In the genomic region with DNA sequence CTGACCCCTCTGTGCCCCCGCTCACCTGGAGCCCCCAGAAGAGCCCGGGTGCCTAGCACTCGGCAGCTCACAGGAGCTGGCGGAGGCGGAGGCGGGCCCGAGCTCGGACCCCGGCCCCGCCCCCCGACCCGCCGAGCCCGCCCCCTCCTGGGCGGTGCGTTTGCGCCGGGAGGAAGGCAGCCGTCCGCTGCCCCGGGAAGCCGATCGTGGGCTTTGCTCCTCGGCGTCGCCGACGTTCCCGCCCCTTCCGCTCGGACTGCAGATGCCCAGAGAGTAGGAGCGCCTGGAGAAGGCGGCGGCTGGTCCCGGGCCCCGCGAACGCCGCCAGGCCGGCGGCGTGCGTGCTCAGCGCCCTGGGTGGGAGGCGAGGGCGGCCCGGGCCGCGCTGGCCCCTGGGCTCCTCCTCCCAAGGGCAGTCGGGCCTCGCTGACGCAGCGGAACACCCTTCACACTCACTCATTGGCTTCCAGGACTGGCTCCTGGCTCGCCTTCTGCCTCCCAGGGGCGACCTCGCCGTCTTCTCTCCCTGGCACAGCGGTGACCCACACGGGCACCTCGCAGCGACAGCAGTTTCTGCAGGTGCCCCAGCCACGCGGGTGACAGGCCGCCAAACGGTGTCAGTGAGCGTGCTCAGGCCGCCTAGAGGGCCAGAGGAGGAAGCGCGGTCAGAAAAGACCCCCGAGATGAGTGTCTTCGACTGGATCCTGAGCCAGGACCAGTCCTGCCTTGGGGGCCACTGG, we compare ENCODE assay signal across 1 cellular context.
TF ChIP-seq lines count a peak whose summit lies in the region.

A gene (minus strand): TSS at position 74 of the 740 bp plus-strand sequence. CDS start 415 bp downstream, outside the sequence.

TF ChIP-seq in HEK293, 187 proteins besides CTCF, POLR2A, EP300 and RAD21 (continued from another document and continues in another):
- TF ChIP-seq, protein P1, sequence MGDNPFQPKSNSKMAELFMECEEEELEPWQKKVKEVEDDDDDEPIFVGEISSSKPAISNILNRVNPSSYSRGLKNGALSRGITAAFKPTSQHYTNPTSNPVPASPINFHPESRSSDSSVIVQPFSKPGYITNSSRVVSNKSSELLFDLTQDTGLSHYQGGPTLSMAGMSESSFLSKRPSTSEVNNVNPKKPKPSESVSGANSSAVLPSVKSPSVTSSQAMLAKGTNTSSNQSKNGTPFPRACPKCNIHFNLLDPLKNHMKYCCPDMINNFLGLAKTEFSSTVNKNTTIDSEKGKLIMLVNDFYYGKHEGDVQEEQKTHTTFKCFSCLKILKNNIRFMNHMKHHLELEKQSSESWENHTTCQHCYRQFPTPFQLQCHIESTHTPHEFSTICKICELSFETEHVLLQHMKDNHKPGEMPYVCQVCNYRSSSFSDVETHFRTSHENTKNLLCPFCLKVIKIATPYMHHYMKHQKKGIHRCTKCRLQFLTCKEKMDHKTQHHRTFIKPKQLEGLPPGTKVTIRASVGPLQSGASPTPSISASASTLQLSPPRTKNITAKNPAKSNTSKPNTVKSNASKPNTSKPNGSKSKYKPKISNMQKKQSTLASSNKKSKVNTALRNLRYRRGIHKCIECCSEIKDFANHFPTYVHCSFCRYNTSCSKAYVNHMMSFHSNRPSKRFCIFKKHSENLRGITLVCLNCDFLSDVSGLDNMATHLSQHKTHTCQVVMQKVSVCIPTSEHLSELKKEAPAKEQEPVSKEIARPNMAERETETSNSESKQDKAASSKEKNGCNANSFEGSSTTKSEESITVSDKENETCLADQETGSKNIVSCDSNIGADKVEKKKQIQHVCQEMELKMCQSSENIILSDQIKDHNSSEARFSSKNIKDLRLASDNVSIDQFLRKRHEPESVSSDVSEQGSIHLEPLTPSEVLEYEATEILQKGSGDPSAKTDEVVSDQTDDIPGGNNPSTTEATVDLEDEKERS (tag by site-specific recombination; IDR thresholded peaks at IDR 0.05) = no peak
- TF ChIP-seq ZNF138 (tag by site-specific recombination; IDR thresholded peaks at IDR 0.05; ENCODE audit: borderline replicate concordance) (no peak), ZNF248 (tag by site-specific recombination; IDR thresholded peaks at IDR 0.05) (no peak), ZNF837 (tag by site-specific recombination; IDR thresholded peaks at IDR 0.05) (no peak), GLI2 (tag by site-specific recombination; IDR thresholded peaks at IDR 0.05; ENCODE audit: borderline replicate concordance, low read depth) (no peak), ZNF791 (tag by site-specific recombination; IDR thresholded peaks at IDR 0.05) (no peak), ZNF747 (tag by site-specific recombination; IDR thresholded peaks at IDR 0.05) (no peak), ZEB2 (tag by site-specific recombination; IDR thresholded peaks at IDR 0.05) (peak; percentile 12; the same call in 1 of the 2 replicates), ZNF19 (tag by site-specific recombination; IDR thresholded peaks at IDR 0.05; ENCODE audit: low read depth) (no peak), ZNF335 (tag by site-specific recombination; conservative IDR thresholded peaks at IDR 0.05) (peak; percentile 81), EGR2 (tag by site-specific recombination; IDR thresholded peaks at IDR 0.05; ENCODE audit: low read depth) (no peak), ZNF555 (tag by site-specific recombination; conservative IDR thresholded peaks at IDR 0.05) (no peak), ZNF571 (tag by site-specific recombination; IDR thresholded peaks at IDR 0.05) (no peak), SP3 (tag by site-specific recombination; IDR thresholded peaks at IDR 0.05) (peak; percentile 41; the same call in 1 of the 2 replicates), ZSCAN30 (tag by site-specific recombination; IDR thresholded peaks at IDR 0.05) (0 out of 2 replicates have a peak, but pooled peaks have one; percentile 23), KLF9 (tag by site-specific recombination; IDR thresholded peaks at IDR 0.05; ENCODE audit: low read depth) (peak; percentile 66), ZNF610 (tag by site-specific recombination; IDR thresholded peaks at IDR 0.05; ENCODE audit: borderline replicate concordance) (no peak), ZNF629 (tag by site-specific recombination; IDR thresholded peaks at IDR 0.05) (no peak), ZNF561 (tag by site-specific recombination; IDR thresholded peaks at IDR 0.05; ENCODE audit: borderline replicate concordance) (peak; percentile 75), ZNF274 (IDR thresholded peaks at IDR 0.05; ENCODE audit: low read length) (no peak), ZNF274 (tag by site-specific recombination; IDR thresholded peaks at IDR 0.05; ENCODE audit: borderline replicate concordance) (no peak), ZNF768 (tag by site-specific recombination; IDR thresholded peaks at IDR 0.05) (no peak), ZSCAN16 (tag by site-specific recombination; IDR thresholded peaks at IDR 0.05) (no peak), ZFP3 (tag by site-specific recombination; IDR thresholded peaks at IDR 0.05; ENCODE audit: low read depth) (no peak), ZNF660 (tag by site-specific recombination; IDR thresholded peaks at IDR 0.05) (peak; percentile 57; the same call in 1 of the 2 replicates), ZNF24 (tag by site-specific recombination; IDR thresholded peaks at IDR 0.05) (no peak), ZBTB17 (tag by site-specific recombination; IDR thresholded peaks at IDR 0.05) (peak; percentile 32; the same call in 1 of the 2 replicates), ZNF585B (tag by site-specific recombination; IDR thresholded peaks at IDR 0.05) (no peak), YY1 (tag by site-specific recombination; IDR thresholded peaks at IDR 0.05) (no peak), ZBTB7A (tag by site-specific recombination; IDR thresholded peaks at IDR 0.05; ENCODE audit: low read depth) (no peak), KLF10 (tag by site-specific recombination; IDR thresholded peaks at IDR 0.05) (peak; percentile 56; the same call in 1 of the 2 replicates), OSR2 (tag by site-specific recombination; IDR thresholded peaks at IDR 0.05) (no peak), ZNF174 (tag by site-specific recombination; IDR thresholded peaks at IDR 0.05) (no peak), RBAK (tag by site-specific recombination; IDR thresholded peaks at IDR 0.05) (no peak), ZNF169 (tag by site-specific recombination; IDR thresholded peaks at IDR 0.05) (no peak), ZFHX2 (tag by site-specific recombination; conservative IDR thresholded peaks at IDR 0.05) (0 out of 2 replicates have a peak, but pooled peaks have one; percentile 40), GLIS1 (tag by site-specific recombination; IDR thresholded peaks at IDR 0.05) (peak; percentile 83), HOXD13 (CRISPR knock-in tag; IDR thresholded peaks at IDR 0.05; ENCODE audit: borderline replicate concordance) (no peak), ZNF37A (tag by site-specific recombination; IDR thresholded peaks at IDR 0.05) (no peak), ZNF239 (tag by site-specific recombination; IDR thresholded peaks at IDR 0.05) (no peak), ZNF792 (tag by site-specific recombination; IDR thresholded peaks at IDR 0.05) (no peak), ZIC2 (tag by site-specific recombination; IDR thresholded peaks at IDR 0.05) (peak; percentile 86), ZNF664 (tag by site-specific recombination; IDR thresholded peaks at IDR 0.05) (no peak)
- TF ChIP-seq, protein P2, sequence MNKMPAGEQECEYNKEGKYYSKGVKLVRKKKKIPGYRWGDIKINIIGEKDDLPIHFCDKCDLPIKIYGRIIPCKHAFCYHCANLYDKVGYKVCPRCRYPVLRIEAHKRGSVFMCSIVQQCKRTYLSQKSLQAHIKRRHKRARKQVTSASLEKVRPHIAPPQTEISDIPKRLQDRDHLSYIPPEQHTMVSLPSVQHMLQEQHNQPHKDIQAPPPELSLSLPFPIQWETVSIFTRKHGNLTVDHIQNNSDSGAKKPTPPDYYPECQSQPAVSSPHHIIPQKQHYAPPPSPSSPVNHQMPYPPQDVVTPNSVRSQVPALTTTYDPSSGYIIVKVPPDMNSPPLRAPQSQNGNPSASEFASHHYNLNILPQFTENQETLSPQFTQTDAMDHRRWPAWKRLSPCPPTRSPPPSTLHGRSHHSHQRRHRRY (tag by site-specific recombination; IDR thresholded peaks at IDR 0.05) = no peak
- TF ChIP-seq, protein P3, sequence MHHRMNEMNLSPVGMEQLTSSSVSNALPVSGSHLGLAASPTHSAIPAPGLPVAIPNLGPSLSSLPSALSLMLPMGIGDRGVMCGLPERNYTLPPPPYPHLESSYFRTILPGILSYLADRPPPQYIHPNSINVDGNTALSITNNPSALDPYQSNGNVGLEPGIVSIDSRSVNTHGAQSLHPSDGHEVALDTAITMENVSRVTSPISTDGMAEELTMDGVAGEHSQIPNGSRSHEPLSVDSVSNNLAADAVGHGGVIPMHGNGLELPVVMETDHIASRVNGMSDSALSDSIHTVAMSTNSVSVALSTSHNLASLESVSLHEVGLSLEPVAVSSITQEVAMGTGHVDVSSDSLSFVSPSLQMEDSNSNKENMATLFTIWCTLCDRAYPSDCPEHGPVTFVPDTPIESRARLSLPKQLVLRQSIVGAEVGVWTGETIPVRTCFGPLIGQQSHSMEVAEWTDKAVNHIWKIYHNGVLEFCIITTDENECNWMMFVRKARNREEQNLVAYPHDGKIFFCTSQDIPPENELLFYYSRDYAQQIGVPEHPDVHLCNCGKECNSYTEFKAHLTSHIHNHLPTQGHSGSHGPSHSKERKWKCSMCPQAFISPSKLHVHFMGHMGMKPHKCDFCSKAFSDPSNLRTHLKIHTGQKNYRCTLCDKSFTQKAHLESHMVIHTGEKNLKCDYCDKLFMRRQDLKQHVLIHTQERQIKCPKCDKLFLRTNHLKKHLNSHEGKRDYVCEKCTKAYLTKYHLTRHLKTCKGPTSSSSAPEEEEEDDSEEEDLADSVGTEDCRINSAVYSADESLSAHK (tag by site-specific recombination; IDR thresholded peaks at IDR 0.05) = peak; percentile 72
- TF ChIP-seq, protein P4, sequence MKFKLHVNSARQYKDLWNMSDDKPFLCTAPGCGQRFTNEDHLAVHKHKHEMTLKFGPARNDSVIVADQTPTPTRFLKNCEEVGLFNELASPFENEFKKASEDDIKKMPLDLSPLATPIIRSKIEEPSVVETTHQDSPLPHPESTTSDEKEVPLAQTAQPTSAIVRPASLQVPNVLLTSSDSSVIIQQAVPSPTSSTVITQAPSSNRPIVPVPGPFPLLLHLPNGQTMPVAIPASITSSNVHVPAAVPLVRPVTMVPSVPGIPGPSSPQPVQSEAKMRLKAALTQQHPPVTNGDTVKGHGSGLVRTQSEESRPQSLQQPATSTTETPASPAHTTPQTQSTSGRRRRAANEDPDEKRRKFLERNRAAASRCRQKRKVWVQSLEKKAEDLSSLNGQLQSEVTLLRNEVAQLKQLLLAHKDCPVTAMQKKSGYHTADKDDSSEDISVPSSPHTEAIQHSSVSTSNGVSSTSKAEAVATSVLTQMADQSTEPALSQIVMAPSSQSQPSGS (tag by site-specific recombination; IDR thresholded peaks at IDR 0.05; ENCODE audit: low read depth) = no peak
- TF ChIP-seq, protein P5, sequence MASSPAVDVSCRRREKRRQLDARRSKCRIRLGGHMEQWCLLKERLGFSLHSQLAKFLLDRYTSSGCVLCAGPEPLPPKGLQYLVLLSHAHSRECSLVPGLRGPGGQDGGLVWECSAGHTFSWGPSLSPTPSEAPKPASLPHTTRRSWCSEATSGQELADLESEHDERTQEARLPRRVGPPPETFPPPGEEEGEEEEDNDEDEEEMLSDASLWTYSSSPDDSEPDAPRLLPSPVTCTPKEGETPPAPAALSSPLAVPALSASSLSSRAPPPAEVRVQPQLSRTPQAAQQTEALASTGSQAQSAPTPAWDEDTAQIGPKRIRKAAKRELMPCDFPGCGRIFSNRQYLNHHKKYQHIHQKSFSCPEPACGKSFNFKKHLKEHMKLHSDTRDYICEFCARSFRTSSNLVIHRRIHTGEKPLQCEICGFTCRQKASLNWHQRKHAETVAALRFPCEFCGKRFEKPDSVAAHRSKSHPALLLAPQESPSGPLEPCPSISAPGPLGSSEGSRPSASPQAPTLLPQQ (tag by site-specific recombination; IDR thresholded peaks at IDR 0.05) = 0 out of 2 replicates have a peak, but pooled peaks have one; percentile 34
- TF ChIP-seq, protein P6, sequence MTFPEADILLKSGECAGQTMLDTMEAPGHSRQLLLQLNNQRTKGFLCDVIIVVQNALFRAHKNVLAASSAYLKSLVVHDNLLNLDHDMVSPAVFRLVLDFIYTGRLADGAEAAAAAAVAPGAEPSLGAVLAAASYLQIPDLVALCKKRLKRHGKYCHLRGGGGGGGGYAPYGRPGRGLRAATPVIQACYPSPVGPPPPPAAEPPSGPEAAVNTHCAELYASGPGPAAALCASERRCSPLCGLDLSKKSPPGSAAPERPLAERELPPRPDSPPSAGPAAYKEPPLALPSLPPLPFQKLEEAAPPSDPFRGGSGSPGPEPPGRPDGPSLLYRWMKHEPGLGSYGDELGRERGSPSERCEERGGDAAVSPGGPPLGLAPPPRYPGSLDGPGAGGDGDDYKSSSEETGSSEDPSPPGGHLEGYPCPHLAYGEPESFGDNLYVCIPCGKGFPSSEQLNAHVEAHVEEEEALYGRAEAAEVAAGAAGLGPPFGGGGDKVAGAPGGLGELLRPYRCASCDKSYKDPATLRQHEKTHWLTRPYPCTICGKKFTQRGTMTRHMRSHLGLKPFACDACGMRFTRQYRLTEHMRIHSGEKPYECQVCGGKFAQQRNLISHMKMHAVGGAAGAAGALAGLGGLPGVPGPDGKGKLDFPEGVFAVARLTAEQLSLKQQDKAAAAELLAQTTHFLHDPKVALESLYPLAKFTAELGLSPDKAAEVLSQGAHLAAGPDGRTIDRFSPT (tag by site-specific recombination; IDR thresholded peaks at IDR 0.05) = no peak
- TF ChIP-seq, protein P7, sequence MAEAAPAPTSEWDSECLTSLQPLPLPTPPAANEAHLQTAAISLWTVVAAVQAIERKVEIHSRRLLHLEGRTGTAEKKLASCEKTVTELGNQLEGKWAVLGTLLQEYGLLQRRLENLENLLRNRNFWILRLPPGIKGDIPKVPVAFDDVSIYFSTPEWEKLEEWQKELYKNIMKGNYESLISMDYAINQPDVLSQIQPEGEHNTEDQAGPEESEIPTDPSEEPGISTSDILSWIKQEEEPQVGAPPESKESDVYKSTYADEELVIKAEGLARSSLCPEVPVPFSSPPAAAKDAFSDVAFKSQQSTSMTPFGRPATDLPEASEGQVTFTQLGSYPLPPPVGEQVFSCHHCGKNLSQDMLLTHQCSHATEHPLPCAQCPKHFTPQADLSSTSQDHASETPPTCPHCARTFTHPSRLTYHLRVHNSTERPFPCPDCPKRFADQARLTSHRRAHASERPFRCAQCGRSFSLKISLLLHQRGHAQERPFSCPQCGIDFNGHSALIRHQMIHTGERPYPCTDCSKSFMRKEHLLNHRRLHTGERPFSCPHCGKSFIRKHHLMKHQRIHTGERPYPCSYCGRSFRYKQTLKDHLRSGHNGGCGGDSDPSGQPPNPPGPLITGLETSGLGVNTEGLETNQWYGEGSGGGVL (tag by site-specific recombination; IDR thresholded peaks at IDR 0.05) = no peak
- TF ChIP-seq, protein P8, sequence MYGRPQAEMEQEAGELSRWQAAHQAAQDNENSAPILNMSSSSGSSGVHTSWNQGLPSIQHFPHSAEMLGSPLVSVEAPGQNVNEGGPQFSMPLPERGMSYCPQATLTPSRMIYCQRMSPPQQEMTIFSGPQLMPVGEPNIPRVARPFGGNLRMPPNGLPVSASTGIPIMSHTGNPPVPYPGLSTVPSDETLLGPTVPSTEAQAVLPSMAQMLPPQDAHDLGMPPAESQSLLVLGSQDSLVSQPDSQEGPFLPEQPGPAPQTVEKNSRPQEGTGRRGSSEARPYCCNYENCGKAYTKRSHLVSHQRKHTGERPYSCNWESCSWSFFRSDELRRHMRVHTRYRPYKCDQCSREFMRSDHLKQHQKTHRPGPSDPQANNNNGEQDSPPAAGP (tag by site-specific recombination; IDR thresholded peaks at IDR 0.05) = peak; percentile 55; the same call in 1 of the 2 replicates
